17 cellular contexts compared by ENCODE assay signal in genomic region chr6:167202613-167203012, GRCh38. TPM values are rescaled to one million over a fixed set of nuclear protein-coding genes. Genes with fewer than 3 reads are reported as not detected.
"Had no signal": no experiment of that assay in that cellular context is flagged by ENCODE, and none has a peak within 500 bp of the region (broad histone marks: within the 10 kb centered on the region; RNA-seq: fewer than 3 reads in every experiment).

No MANE protein-coding gene starts in this region.

RNA-seq across cellular contexts. Expression of gene GPR31, which starts 44.8 kb away (rescaled TPM):
- total RNA-seq: activated CD4-positive, alpha-beta memory T cell treated with anti-CD3 and anti-CD28 coated beads, Interleukin-2, amount 10 ng/mL, durations not matched to agents 7 days and 5 days; activated CD4-positive, alpha-beta T cell treated with anti-CD3 and anti-CD28 coated beads for 36 hours; activated CD4-positive, alpha-beta T cell treated with anti-CD3 and anti-CD28 coated beads, Interleukin-2, amount 10 ng/mL, durations not matched to agents 7 days and 5 days; activated CD8-positive, alpha-beta T cell treated with anti-CD3 and anti-CD28 coated beads, Interleukin-2, amount 10 ng/mL, durations not matched to agents 7 days and 5 days; activated naive CD4-positive, alpha-beta T cell treated with anti-CD3 and anti-CD28 coated beads for 36 hours; activated naive CD4-positive, alpha-beta T cell treated with anti-CD3 and anti-CD28 coated beads, Interleukin-2, amount 50 U/mL, for 72 hours; activated naive CD8-positive, alpha-beta T cell treated with anti-CD3 and anti-CD28 coated beads for 36 hours; activated T-cell treated with anti-CD3 and anti-CD28 coated beads, Interleukin-2, amount 50 U/mL, for 4 hours; activated T-cell treated with anti-CD3 and anti-CD28 coated beads, Interleukin-2, amount 50 U/mL, for 72 hours; activated T-helper 1 cell treated with anti-CD3 and anti-CD28 coated beads, Interleukin-12 subunit alpha, Interleukin-12 subunit beta, Interleukin-2, Interleukin-4 antibody, amounts not matched to agents 30 ng/mL and 10 ng/mL and 1 ng/mL, durations not matched to agents 14 hours and 24 hours and 36 hours; activated T-helper 17 cell treated with anti-CD3 and anti-CD28 coated beads, Interleukin-2, amount 50 U/mL, for 72 hours; adrenal gland; aorta; astrocyte; body of pancreas; breast epithelium; cardiac septum had no signal
- polyA plus RNA-seq: adrenal gland, aorta had no signal
